In the genomic region with DNA sequence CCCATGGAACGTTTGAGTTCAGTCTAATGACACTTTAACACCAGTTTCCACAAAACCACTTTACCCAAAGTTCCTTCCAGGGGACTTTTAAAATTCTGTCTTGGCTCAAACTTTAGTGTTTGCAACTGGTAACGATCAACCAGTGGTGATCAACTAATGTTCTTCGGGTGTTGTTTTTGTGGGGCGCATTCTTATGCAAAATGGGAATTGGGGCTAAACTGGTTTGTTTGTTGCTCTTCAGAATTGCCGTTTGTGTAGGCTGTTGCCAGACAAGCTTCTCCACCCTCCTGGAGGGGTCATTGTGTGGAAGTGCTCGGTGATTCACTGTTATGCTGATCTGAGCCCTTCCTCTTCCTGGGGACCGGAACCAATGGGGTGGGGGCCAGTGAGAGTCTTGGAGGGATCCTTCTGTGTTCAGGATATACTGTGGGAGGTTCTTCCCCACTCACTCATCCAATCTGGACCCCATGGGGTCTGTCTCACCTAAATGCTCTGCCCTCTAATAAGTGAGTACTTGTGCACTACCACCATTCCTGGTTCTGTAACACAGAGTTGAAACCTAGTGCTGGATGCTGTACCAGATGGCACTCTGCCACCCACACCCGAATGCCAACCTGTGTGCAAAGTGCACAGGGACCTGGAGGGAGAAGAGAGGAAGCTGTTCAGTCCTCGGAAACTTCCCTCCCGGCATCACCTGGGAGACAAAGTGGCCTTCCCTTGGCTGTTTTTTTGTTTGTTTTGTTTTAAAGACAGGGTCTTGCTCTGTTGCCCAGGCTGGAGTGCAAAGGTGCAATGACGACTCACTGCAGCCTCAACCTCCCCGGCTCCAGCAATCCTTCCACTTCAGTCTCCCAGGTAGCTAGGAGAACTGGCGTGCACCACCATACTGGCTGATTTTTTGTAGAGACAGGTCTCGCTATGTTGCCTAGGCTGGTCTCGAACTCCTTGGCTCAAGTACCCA, we compare ENCODE assay signal across 1 cellular context.
TF ChIP-seq lines count a peak whose summit lies in the region.

No MANE protein-coding gene starts in this region.

TF ChIP-seq in K562, 482 proteins besides CTCF, POLR2A, EP300 and RAD21 (continued from another document):
- TF ChIP-seq JUND (IDR thresholded peaks at IDR 0.05; ENCODE audit: borderline replicate concordance, low read depth, low read length) (0 out of 2 replicates have a peak, but pooled peaks have one; percentile 19), JUND (tag; IDR thresholded peaks at IDR 0.05; ENCODE audit: borderline replicate concordance, low read depth, low read length) (no peak), CREM (IDR thresholded peaks at IDR 0.05; ENCODE audit: low read depth) (0 out of 2 replicates have a peak, but pooled peaks have one; percentile 17), NCOA2 (IDR thresholded peaks at IDR 0.05; ENCODE audit: partially characterized antibody in 2 of 2) (no peak), HNRNPUL1 (IDR thresholded peaks at IDR 0.05; ENCODE audit: low read length) (no peak), CHD4 (IDR thresholded peaks at IDR 0.05; ENCODE audit: insufficient read depth, insufficient replicate concordance, low read depth, low read length, poor library complexity, severe bottlenecking) (no peak), ZNF707 (CRISPR knock-in tag; conservative IDR thresholded peaks at IDR 0.05) (no peak), E2F4 (CRISPR knock-in tag; IDR thresholded peaks at IDR 0.05; ENCODE audit: low read depth) (no peak), ZNF436 (CRISPR knock-in tag; IDR thresholded peaks at IDR 0.05) (no peak), ZNF764 (CRISPR knock-in tag; IDR thresholded peaks at IDR 0.05; ENCODE audit: low read depth) (peak; percentile 78), ZNF175 (CRISPR knock-in tag; IDR thresholded peaks at IDR 0.05; ENCODE audit: low read depth) (no peak), SPI1 (IDR thresholded peaks at IDR 0.05; ENCODE audit: borderline replicate concordance, low read depth, low read length) (peak; percentile 74), HDAC8 (tag; IDR thresholded peaks at IDR 0.05) (no peak), GABPA (tag; conservative IDR thresholded peaks at IDR 0.05; ENCODE audit: low read depth) (peak; percentile 37; the same call in 1 of the 2 replicates), TEAD4 (IDR thresholded peaks at IDR 0.05; ENCODE audit: low read length) (no peak), TEAD4 (CRISPR knock-in tag; IDR thresholded peaks at IDR 0.05; ENCODE audit: borderline replicate concordance) (no peak), MEF2D (tag; conservative IDR thresholded peaks at IDR 0.05; ENCODE audit: low read depth) (no peak), TCFL5 (CRISPR knock-in tag; conservative IDR thresholded peaks at IDR 0.05) (no peak), NR2C1 (IDR thresholded peaks at IDR 0.05) (no peak), NR2C1 (tag; IDR thresholded peaks at IDR 0.05) (no peak), SMARCA5 (IDR thresholded peaks at IDR 0.05) (no peak), CXXC5 (CRISPR knock-in tag; IDR thresholded peaks at IDR 0.05) (no peak), ZNF121 (CRISPR knock-in tag; conservative IDR thresholded peaks at IDR 0.05) (peak; percentile 74), ZNF133 (CRISPR knock-in tag; IDR thresholded peaks at IDR 0.05) (no peak), KDM5B (IDR thresholded peaks at IDR 0.05; ENCODE audit: insufficient replicate concordance, low read depth, low read length) (peak; percentile 34), ERF (CRISPR knock-in tag; IDR thresholded peaks at IDR 0.05) (no peak), FOS (IDR thresholded peaks at IDR 0.05; ENCODE audit: extremely low read depth, insufficient read length) (no peak)
- TF ChIP-seq, protein P1, sequence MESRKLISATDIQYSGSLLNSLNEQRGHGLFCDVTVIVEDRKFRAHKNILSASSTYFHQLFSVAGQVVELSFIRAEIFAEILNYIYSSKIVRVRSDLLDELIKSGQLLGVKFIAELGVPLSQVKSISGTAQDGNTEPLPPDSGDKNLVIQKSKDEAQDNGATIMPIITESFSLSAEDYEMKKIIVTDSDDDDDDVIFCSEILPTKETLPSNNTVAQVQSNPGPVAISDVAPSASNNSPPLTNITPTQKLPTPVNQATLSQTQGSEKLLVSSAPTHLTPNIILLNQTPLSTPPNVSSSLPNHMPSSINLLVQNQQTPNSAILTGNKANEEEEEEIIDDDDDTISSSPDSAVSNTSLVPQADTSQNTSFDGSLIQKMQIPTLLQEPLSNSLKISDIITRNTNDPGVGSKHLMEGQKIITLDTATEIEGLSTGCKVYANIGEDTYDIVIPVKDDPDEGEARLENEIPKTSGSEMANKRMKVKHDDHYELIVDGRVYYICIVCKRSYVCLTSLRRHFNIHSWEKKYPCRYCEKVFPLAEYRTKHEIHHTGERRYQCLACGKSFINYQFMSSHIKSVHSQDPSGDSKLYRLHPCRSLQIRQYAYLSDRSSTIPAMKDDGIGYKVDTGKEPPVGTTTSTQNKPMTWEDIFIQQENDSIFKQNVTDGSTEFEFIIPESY (CRISPR knock-in tag; IDR thresholded peaks at IDR 0.05) = no peak
- TF ChIP-seq, protein P2, sequence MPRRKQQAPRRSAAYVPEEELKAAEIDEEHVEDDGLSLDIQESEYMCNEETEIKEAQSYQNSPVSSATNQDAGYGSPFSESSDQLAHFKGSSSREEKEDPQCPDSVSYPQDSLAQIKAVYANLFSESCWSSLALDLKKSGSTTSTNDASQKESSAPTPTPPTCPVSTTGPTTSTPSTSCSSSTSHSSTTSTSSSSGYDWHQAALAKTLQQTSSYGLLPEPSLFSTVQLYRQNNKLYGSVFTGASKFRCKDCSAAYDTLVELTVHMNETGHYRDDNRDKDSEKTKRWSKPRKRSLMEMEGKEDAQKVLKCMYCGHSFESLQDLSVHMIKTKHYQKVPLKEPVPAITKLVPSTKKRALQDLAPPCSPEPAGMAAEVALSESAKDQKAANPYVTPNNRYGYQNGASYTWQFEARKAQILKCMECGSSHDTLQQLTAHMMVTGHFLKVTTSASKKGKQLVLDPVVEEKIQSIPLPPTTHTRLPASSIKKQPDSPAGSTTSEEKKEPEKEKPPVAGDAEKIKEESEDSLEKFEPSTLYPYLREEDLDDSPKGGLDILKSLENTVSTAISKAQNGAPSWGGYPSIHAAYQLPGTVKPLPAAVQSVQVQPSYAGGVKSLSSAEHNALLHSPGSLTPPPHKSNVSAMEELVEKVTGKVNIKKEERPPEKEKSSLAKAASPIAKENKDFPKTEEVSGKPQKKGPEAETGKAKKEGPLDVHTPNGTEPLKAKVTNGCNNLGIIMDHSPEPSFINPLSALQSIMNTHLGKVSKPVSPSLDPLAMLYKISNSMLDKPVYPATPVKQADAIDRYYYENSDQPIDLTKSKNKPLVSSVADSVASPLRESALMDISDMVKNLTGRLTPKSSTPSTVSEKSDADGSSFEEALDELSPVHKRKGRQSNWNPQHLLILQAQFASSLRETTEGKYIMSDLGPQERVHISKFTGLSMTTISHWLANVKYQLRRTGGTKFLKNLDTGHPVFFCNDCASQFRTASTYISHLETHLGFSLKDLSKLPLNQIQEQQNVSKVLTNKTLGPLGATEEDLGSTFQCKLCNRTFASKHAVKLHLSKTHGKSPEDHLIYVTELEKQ (CRISPR knock-in tag; IDR thresholded peaks at IDR 0.05) = no peak
- TF ChIP-seq, protein P3, sequence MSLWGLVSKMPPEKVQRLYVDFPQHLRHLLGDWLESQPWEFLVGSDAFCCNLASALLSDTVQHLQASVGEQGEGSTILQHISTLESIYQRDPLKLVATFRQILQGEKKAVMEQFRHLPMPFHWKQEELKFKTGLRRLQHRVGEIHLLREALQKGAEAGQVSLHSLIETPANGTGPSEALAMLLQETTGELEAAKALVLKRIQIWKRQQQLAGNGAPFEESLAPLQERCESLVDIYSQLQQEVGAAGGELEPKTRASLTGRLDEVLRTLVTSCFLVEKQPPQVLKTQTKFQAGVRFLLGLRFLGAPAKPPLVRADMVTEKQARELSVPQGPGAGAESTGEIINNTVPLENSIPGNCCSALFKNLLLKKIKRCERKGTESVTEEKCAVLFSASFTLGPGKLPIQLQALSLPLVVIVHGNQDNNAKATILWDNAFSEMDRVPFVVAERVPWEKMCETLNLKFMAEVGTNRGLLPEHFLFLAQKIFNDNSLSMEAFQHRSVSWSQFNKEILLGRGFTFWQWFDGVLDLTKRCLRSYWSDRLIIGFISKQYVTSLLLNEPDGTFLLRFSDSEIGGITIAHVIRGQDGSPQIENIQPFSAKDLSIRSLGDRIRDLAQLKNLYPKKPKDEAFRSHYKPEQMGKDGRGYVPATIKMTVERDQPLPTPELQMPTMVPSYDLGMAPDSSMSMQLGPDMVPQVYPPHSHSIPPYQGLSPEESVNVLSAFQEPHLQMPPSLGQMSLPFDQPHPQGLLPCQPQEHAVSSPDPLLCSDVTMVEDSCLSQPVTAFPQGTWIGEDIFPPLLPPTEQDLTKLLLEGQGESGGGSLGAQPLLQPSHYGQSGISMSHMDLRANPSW (CRISPR knock-in tag; IDR thresholded peaks at IDR 0.05) = no peak
